Comparison of ENCODE assay signal across 28 cellular contexts in genomic region chr10:8463853-8464252, GRCh38.
"Had no signal": no experiment of that assay in that cellular context is flagged by ENCODE, and none has a peak within 500 bp of the region (broad histone marks: within the 10 kb centered on the region; RNA-seq: fewer than 3 reads in every experiment).

No MANE protein-coding gene starts in this region.

- H3K9me3 ChIP-seq: SJCRH30, SK-N-SH had no signal

- H3K27me3 ChIP-seq: brain microvascular endothelial cell, SJCRH30 had no signal

- H3K27ac ChIP-seq: brain microvascular endothelial cell, PC-9, RWPE1, SJCRH30 had no signal

- H3K36me3 ChIP-seq: brain microvascular endothelial cell, SJCRH30 had no signal

- ATAC-seq: activated CD8-positive, alpha-beta T cell treated with anti-CD3 and anti-CD28 coated beads for 36 hours; activated T-cell treated with anti-CD3 and anti-CD28 coated beads, Interleukin-2, amount 50 U/mL, for 72 hours; activated T-helper 17 cell treated with anti-CD3 and anti-CD28 coated beads, Interleukin-2, amount 50 U/mL, for 72 hours had no signal

- H3K4me1 ChIP-seq: SJCRH30 had no signal

- DNase-seq: activated CD4-positive, alpha-beta T cell treated with anti-CD3 and anti-CD28 coated beads, Interleukin-2, amount 10 ng/mL, durations not matched to agents 24 days and 14 days; activated CD4-positive, alpha-beta T cell treated with anti-CD3 and anti-CD28 coated beads, Interleukin-2, amount 50 U/mL, for 4 hours; activated CD8-positive, alpha-beta T cell treated with anti-CD3 and anti-CD28 coated beads for 36 hours; activated effector memory CD4-positive, alpha-beta T cell treated with anti-CD3 and anti-CD28 coated beads, Interleukin-2, amount 50 U/mL, for 16 hours; activated naive CD4-positive, alpha-beta T cell; activated naive CD4-positive, alpha-beta T cell treated with anti-CD3 and anti-CD28 coated beads, Interleukin-2, amount 50 U/mL, for 16 hours; activated naive CD8-positive, alpha-beta T cell treated with anti-CD3 and anti-CD28 coated beads for 36 hours; activated T-cell treated with anti-CD3 and anti-CD28 coated beads, Interleukin-2, amount 50 U/mL, for 1 hour; activated T-cell treated with anti-CD3 and anti-CD28 coated beads, Interleukin-2, amount 50 U/mL, for 72 hours; amniotic stem cell; aorta; brain microvascular endothelial cell; Karpas-422; KBM-7; NCI-H1105; NCI-H1417 treated with DMSO at 0.1 percent for 48 hours; NCI-H1694; NCI-H1930; NCI-H2081 treated with DMSO at 0.1 percent for 48 hours; NCI-H345; NCI-H526; NCI-H748 treated with DMSO at 0.1 percent for 48 hours; PC-9; SHP77; SJCRH30; SK-N-SH had no signal

- H3K4me3 ChIP-seq: PC-9, SJCRH30 had no signal
